Comparison of ENCODE assay signal across 7 cellular contexts in the genomic region with DNA sequence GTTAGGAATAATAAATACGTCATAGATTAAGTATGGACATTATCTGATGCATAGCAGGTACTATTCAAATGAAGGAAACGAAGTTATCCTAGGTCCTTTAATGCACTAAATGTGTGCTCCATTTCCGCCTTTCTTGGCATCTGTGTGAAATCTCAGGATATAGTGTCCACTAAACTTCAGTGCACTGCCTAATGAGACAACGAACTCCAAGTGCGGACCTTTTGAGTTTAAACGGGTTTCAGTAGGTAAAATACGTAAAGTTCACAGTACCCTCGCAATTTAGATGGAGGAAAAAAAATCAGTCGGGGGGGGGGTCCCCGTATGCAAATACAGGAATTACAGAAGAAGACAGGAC. TPM values are rescaled to one million over a fixed set of nuclear protein-coding genes. Genes with fewer than 3 reads are reported as not detected.
DNase-seq lines count a peak whose midpoint lies in the region; ATAC-seq and TF ChIP-seq lines count a peak whose summit lies in the region.

No MANE protein-coding gene starts in this region.

- H2BK120ac ChIP-seq in IMR-90 (ENCODE audit: low read depth, low read length) = no peak overlapping the region

- H2AK5ac ChIP-seq in IMR-90 (ENCODE audit: low read depth, low read length) = no peak overlapping the region

- H3K14ac ChIP-seq in IMR-90 (replicated peaks; ENCODE audit: low read depth, low read length) = no peak overlapping the region; the same call in 1 of the 2 replicates

- no peaks in the 10 kb centered on the region for H4K20me1 ChIP-seq in IMR-90 (ENCODE audit: insufficient read depth, low read length)

- H2AK9ac ChIP-seq in IMR-90 (replicated peaks; ENCODE audit: low read depth, low read length, poor library complexity) = peak overlapping the region; percentile 38

- peak overlapping the region; percentile 91 for H3K9ac ChIP-seq in IMR-90 (ENCODE audit: low read depth, low read length)

- dilution Hi-C loops in IMR-90 (cut with HindIII; ENCODE audit: low sequenced_read_pairs, unreplicated experiment) = no loop called here

- in situ Hi-C loops in IMR-90 (cut with MboI; ENCODE audit: low sequenced_read_pairs) = no loop called here

- H3K9me1 ChIP-seq in IMR-90 (ENCODE audit: insufficient read depth, low read length) = no peaks in the 10 kb centered on the region

- CTCF ChIA-PET in IMR-90 (lab: Yijun Ruan, JAX) = no interaction called here

- peak overlapping the region; percentile 23 to 87; a peak in 2 of 4 replicates for H4K8ac ChIP-seq in IMR-90 (ENCODE audit: low read depth in 2 of 2, low read length in 2 of 2)

- H3K18ac ChIP-seq in IMR-90 (ENCODE audit: low read depth, low read length) = peak overlapping the region; percentile 17

- peak overlapping the region; percentile 37 for H4K5ac ChIP-seq in IMR-90 (ENCODE audit: low read depth, low read length)

- H3K9me3 ChIP-seq in IMR-90 (ENCODE audit: control insufficient read depth, insufficient read depth, low read length) (no peaks in the 10 kb centered on the region), breast epithelium (no peaks in the 10 kb centered on the region), lower lobe of right lung (no peaks in the 10 kb centered on the region), upper lobe of right lung (no peaks in the 10 kb centered on the region)

- H3K27ac ChIP-seq in IMR-90 (ENCODE audit: insufficient read depth, low read length) = peak overlapping the region; percentile 94
- peak overlapping the region; percentile 99 for H3K27ac ChIP-seq in breast epithelium
- H3K27ac ChIP-seq in lower lobe of right lung = peak overlapping the region; percentile 97
- peak overlapping the region; percentile 99 for H3K27ac ChIP-seq in upper lobe of right lung

- no peaks in the 10 kb centered on the region; the same call in 1 of the 2 replicates for H3K4me1 ChIP-seq in IMR-90 (ENCODE audit: control insufficient read depth, insufficient read depth, low read length)
- H3K4me1 ChIP-seq in breast epithelium = no peaks in the 10 kb centered on the region
- H3K4me1 ChIP-seq in lower lobe of right lung = peaks cover 15% of the 10 kb centered on the region
- H3K4me1 ChIP-seq in upper lobe of right lung = peaks cover 15% of the 10 kb centered on the region

- peak overlapping the region; percentile 72; the same call in 1 of the 2 replicates for H3K4ac ChIP-seq in IMR-90 (ENCODE audit: low read depth, low read length)

- peaks cover 2 to 11% of the 10 kb centered on the region in 2 experiments; a peak in 2 of 4 replicates for H3K79me1 ChIP-seq in IMR-90 (ENCODE audit: low read depth in 1 of 2, low read length in 2 of 2)

- H3K36me3 ChIP-seq in IMR-90 (ENCODE audit: control insufficient read depth, insufficient read depth, low read length) = no peaks in the 10 kb centered on the region
- no peaks in the 10 kb centered on the region for H3K36me3 ChIP-seq in breast epithelium
- no peaks in the 10 kb centered on the region for H3K36me3 ChIP-seq in lower lobe of right lung
- H3K36me3 ChIP-seq in upper lobe of right lung = no peaks in the 10 kb centered on the region

- ATAC-seq in GM18517 (IDR thresholded peaks at IDR 0.05; ENCODE audit: unreplicated experiment) (peak; percentile 0), IMR-90 (ENCODE audit: low read depth) (peak; percentile 2), lower lobe of right lung (peak; percentile 1 to 9), upper lobe of right lung (no peak), HG03175 (IDR thresholded peaks at IDR 0.05; ENCODE audit: unreplicated experiment) (no peak)

- no peak overlapping the region for H2BK20ac ChIP-seq in IMR-90 (ENCODE audit: low read depth, low read length)

- H3K27me3 ChIP-seq in IMR-90 (ENCODE audit: control insufficient read depth, insufficient read depth, low read length) = no peaks in the 10 kb centered on the region
- H3K27me3 ChIP-seq in breast epithelium = no peaks in the 10 kb centered on the region
- H3K27me3 ChIP-seq in lower lobe of right lung (ENCODE audit: low read depth) = no peaks in the 10 kb centered on the region
- H3K27me3 ChIP-seq in upper lobe of right lung = no peaks in the 10 kb centered on the region

- peak overlapping the region; percentile 91 for H2BK5ac ChIP-seq in IMR-90 (ENCODE audit: low read depth, low read length, poor library complexity, severe bottlenecking)

- peak overlapping the region; percentile 25; the same call in 1 of the 2 replicates for H3K23ac ChIP-seq in IMR-90 (ENCODE audit: low read depth, low read length)

- TF ChIP-seq RAD21 in IMR-90 (IDR thresholded peaks at IDR 0.05; ENCODE audit: low read length) = no peak

- TF ChIP-seq POLR2A in IMR-90 (IDR thresholded peaks at IDR 0.05; ENCODE audit: low read depth, low read length) (no peak), breast epithelium (IDR thresholded peaks at IDR 0.05) (no peak)

- DNase-seq in IMR-90 (no peak), breast epithelium (ENCODE audit: low spot score in 2 of 2) (no peak), lower lobe of right lung (no peak), upper lobe of right lung (no peak), GDM1 (lab: John Stamatoyannopoulos, UW) (no peak)

- H3K4me2 ChIP-seq in IMR-90 (ENCODE audit: low read depth, low read length) = peak overlapping the region; percentile 91

- H4K91ac ChIP-seq in IMR-90 (ENCODE audit: insufficient read depth, low read depth, low read length) = no peak overlapping the region

- intact Hi-C loops in IMR-90 (cut with micrococcal nuclease) (loop anchor here (10.0 kb wide), 1 partner anchor 176 kb away; no protein-coding TSS in a partner anchor), breast epithelium (cut with DNase I; ENCODE audit: low total_unique reads) (no loop called here), lower lobe of right lung (cut with DNase I) (no loop called here), upper lobe of right lung (cut with DNase I) (loop anchor here (5.0 kb wide), 1 partner anchor 323 kb away; no protein-coding TSS in a partner anchor)

- H3K56ac ChIP-seq in IMR-90 (ENCODE audit: extremely low read depth, insufficient read depth, low read length) = peak overlapping the region; percentile 79; the same call in 1 of the 2 replicates

- H3K4me3 ChIP-seq in IMR-90 (ENCODE audit: insufficient read depth, low read depth, low read length) (peak overlapping the region; percentile 65), breast epithelium (peak overlapping the region; percentile 83 to 92 (median 90)), lower lobe of right lung (peak overlapping the region; percentile 75), upper lobe of right lung (peak overlapping the region; percentile 92)

- no peak overlapping the region for H2BK15ac ChIP-seq in IMR-90 (ENCODE audit: low read depth, low read length)

- TF ChIP-seq CTCF in IMR-90 (conservative IDR thresholded peaks at IDR 0.05; ENCODE audit: low read depth, low read length) (no peak), breast epithelium (IDR thresholded peaks at IDR 0.05) (no peak), lower lobe of right lung (IDR thresholded peaks at IDR 0.05) (no peak), upper lobe of right lung (IDR thresholded peaks at IDR 0.05) (no peak)

- BruUV-seq in IMR-90 (replicated peaks; lab: Mats Ljungman, UMichigan) = no TSS peak

- peak overlapping the region; percentile 98 for H2AFZ ChIP-seq in IMR-90 (replicated peaks; ENCODE audit: low read length, poor library complexity)

- POLR2A ChIA-PET in IMR-90 (lab: Charles Lee; ENCODE audit: unreplicated experiment) = interaction anchor here (0.7 kb wide), 1 partner anchor 11 kb away, joined by 3 read pairs; no protein-coding TSS in a partner anchor

- no CpG with 5 or more reads among the region's 10 CpGs for WGBS in IMR-90 (ENCODE audit: extremely low coverage in 2 of 2, insufficient read length in 1 of 2), 2 experiments

TF ChIP-seq in IMR-90, 13 proteins besides CTCF, POLR2A, EP300 and RAD21:
- no peak for TF ChIP-seq MXI1 (IDR thresholded peaks at IDR 0.05; ENCODE audit: borderline replicate concordance, low read depth, low read length)
- TF ChIP-seq, protein P1, sequence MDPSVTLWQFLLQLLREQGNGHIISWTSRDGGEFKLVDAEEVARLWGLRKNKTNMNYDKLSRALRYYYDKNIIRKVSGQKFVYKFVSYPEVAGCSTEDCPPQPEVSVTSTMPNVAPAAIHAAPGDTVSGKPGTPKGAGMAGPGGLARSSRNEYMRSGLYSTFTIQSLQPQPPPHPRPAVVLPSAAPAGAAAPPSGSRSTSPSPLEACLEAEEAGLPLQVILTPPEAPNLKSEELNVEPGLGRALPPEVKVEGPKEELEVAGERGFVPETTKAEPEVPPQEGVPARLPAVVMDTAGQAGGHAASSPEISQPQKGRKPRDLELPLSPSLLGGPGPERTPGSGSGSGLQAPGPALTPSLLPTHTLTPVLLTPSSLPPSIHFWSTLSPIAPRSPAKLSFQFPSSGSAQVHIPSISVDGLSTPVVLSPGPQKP (IDR thresholded peaks at IDR 0.05; ENCODE audit: borderline replicate concordance, low read depth, low read length) = no peak
- TF ChIP-seq RFX5 (IDR thresholded peaks at IDR 0.05; ENCODE audit: low read depth, low read length) = no peak
- TF ChIP-seq, protein P2, sequence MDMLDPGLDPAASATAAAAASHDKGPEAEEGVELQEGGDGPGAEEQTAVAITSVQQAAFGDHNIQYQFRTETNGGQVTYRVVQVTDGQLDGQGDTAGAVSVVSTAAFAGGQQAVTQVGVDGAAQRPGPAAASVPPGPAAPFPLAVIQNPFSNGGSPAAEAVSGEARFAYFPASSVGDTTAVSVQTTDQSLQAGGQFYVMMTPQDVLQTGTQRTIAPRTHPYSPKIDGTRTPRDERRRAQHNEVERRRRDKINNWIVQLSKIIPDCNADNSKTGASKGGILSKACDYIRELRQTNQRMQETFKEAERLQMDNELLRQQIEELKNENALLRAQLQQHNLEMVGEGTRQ (IDR thresholded peaks at IDR 0.05; ENCODE audit: low read depth, low read length) = no peak
- TF ChIP-seq MAZ (IDR thresholded peaks at IDR 0.05; ENCODE audit: borderline replicate concordance, low read depth, low read length) = no peak
- TF ChIP-seq BHLHE40 (IDR thresholded peaks at IDR 0.05; ENCODE audit: low read depth, low read length) = no peak
- TF ChIP-seq SMC3 (IDR thresholded peaks at IDR 0.05; ENCODE audit: low read depth, low read length) = no peak
- TF ChIP-seq FOS (IDR thresholded peaks at IDR 0.05; ENCODE audit: low read depth, low read length) = no peak
- no peak for TF ChIP-seq CEBPB (IDR thresholded peaks at IDR 0.05; ENCODE audit: low read depth, low read length)
- no peak for TF ChIP-seq NFE2L2 (IDR thresholded peaks at IDR 0.05; ENCODE audit: low read depth, low read length)
- no peak for TF ChIP-seq CHD1 (IDR thresholded peaks at IDR 0.05; ENCODE audit: low read depth, low read length)
- no peak for TF ChIP-seq MAFK (IDR thresholded peaks at IDR 0.05; ENCODE audit: low read depth, low read length)
- TF ChIP-seq RCOR1 (IDR thresholded peaks at IDR 0.05; ENCODE audit: insufficient replicate concordance, low read length) = no peak
TF ChIP-seq in IMR-90: peak in this region for 0.

RNA-seq across cellular contexts. Expression of a gene that starts 0.8 kb away (rescaled TPM):
- total RNA-seq in IMR-90 (2012; rRNA removed) = 4.3 and 5.3 TPM in 2 replicates
- 1.2 and 1.3 TPM in 2 replicates for polyA plus RNA-seq in IMR-90 (2012; rRNA removed)
- 0.12 and 0.21 TPM in 2 replicates for polyA plus RNA-seq in IMR-90 (2012; cell fraction: cytosol; rRNA removed)
- polyA plus RNA-seq in IMR-90 (2012; cell fraction: nucleus; rRNA removed; ENCODE audit: low replicate concordance) = 0.38 and 3.6 TPM in 2 replicates
- total RNA-seq in breast epithelium = 10 to 100 TPM; 17.0 to 49.0 (median 21.1) TPM
- 33.6 TPM for total RNA-seq in lower lobe of right lung
- 29.1 TPM for total RNA-seq in upper lobe of right lung

Comparison
In these comparisons a context has a peak if more than half of its experiments do, and no peak if none do; other contexts are left out.
1. ATAC-seq: peak in GM18517 (single experiment), IMR-90 (single experiment) and lower lobe of right lung (2 of 2); none in upper lobe of right lung (single experiment) and HG03175 (single experiment).
2. intact Hi-C loops: an anchor here in IMR-90 (10.0 kb wide) and upper lobe of right lung (5.0 kb wide); none called in breast epithelium and lower lobe of right lung.
3. Peak in every context shown above with its lines, with median percentiles within 50 percentile points of each other: H3K27ac ChIP-seq and H3K4me3 ChIP-seq.